ENCODE assay signal across 1 cellular context in genomic region chr2:138030459-138030858, GRCh38.
TF ChIP-seq lines count a peak whose summit lies in the region.

No MANE protein-coding gene starts in this region.

TF ChIP-seq in IMR-90, 13 proteins besides CTCF, POLR2A, EP300 and RAD21 (continued from another document):
- TF ChIP-seq USF2 (IDR thresholded peaks at IDR 0.05; ENCODE audit: low read depth, low read length) (no peak), MAFK (IDR thresholded peaks at IDR 0.05; ENCODE audit: low read depth, low read length) (no peak), FOS (IDR thresholded peaks at IDR 0.05; ENCODE audit: low read depth, low read length) (no peak), SMC3 (IDR thresholded peaks at IDR 0.05; ENCODE audit: low read depth, low read length) (no peak), MXI1 (IDR thresholded peaks at IDR 0.05; ENCODE audit: borderline replicate concordance, low read depth, low read length) (no peak)
